ENCODE assay signal across 1 cellular context in the genomic region with DNA sequence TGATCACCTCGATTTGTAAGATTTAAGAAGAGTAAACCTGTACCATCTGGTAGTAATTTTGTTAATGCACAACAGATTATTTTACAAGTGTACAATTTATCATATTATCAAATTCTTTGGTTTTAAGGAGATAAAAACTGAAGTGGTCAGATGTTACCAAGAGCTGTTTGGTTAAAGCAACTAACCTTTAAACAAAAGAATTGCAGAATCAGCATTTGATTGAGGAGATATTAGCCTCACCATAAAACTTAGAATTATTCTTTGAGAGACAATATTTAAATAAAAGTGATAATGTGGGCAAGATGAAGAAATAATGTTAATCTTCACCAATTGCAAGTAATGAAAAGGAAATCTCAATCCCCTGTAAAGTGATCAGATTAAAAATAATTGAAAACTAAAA.
TF ChIP-seq lines count a peak whose summit lies in the region.

No MANE protein-coding gene starts in this region.

TF ChIP-seq in neural cell, 6 proteins besides CTCF, POLR2A, EP300 and RAD21 (continued from another document):
- TF ChIP-seq, protein P1, sequence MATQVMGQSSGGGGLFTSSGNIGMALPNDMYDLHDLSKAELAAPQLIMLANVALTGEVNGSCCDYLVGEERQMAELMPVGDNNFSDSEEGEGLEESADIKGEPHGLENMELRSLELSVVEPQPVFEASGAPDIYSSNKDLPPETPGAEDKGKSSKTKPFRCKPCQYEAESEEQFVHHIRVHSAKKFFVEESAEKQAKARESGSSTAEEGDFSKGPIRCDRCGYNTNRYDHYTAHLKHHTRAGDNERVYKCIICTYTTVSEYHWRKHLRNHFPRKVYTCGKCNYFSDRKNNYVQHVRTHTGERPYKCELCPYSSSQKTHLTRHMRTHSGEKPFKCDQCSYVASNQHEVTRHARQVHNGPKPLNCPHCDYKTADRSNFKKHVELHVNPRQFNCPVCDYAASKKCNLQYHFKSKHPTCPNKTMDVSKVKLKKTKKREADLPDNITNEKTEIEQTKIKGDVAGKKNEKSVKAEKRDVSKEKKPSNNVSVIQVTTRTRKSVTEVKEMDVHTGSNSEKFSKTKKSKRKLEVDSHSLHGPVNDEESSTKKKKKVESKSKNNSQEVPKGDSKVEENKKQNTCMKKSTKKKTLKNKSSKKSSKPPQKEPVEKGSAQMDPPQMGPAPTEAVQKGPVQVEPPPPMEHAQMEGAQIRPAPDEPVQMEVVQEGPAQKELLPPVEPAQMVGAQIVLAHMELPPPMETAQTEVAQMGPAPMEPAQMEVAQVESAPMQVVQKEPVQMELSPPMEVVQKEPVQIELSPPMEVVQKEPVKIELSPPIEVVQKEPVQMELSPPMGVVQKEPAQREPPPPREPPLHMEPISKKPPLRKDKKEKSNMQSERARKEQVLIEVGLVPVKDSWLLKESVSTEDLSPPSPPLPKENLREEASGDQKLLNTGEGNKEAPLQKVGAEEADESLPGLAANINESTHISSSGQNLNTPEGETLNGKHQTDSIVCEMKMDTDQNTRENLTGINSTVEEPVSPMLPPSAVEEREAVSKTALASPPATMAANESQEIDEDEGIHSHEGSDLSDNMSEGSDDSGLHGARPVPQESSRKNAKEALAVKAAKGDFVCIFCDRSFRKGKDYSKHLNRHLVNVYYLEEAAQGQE (IDR thresholded peaks at IDR 0.05; ENCODE audit: borderline replicate concordance): no peak
- TF ChIP-seq EZH2 (IDR thresholded peaks at IDR 0.05; ENCODE audit: borderline replicate concordance, insufficient read depth, low read length, poor library complexity, severe bottlenecking): no peak
- TF ChIP-seq MXI1 (conservative IDR thresholded peaks at IDR 0.05; ENCODE audit: poor library complexity, severe bottlenecking): no peak
- TF ChIP-seq POLR2AphosphoS5 (IDR thresholded peaks at IDR 0.05): no peak
- TF ChIP-seq TAF1 (IDR thresholded peaks at IDR 0.05; ENCODE audit: low read depth): no peak
TF ChIP-seq in neural cell: peak in this region for 0.
